In genomic region chr1:63343922-63344321, GRCh38 we compare ENCODE assay signal across 35 cellular contexts. TPM values are rescaled to one million over a fixed set of nuclear protein-coding genes. Genes with fewer than 3 reads are reported as not detected.
"Had no signal": no experiment of that assay in that cellular context is flagged by ENCODE, and none has a peak within 500 bp of the region (broad histone marks: within the 10 kb centered on the region; RNA-seq: fewer than 3 reads in every experiment).

No MANE protein-coding gene starts in this region.

- H3K27me3 ChIP-seq: colonic mucosa, ovary, thyroid gland, vagina had no signal

- H3K36me3 ChIP-seq: colonic mucosa, esophagus squamous epithelium, heart right ventricle, ovary, sigmoid colon, stomach, thyroid gland, vagina had no signal

- DNase-seq: colonic mucosa; effector CD8-positive, alpha-beta T cell; esophagus squamous epithelium; foreskin melanocyte; glutamatergic neuron; heart right ventricle; hippocampal formation; left ventricle myocardium superior; mesenchymal stem cell; midbrain; naive thymus-derived CD4-positive, alpha-beta T cell; occipital lobe; ovary; posterior cingulate gyrus; psoas muscle; right cardiac atrium; sigmoid colon; stimulated activated CD4-positive, alpha-beta T cell treated with anti-CD3 and anti-CD28 coated beads, Interleukin-2, amount 100 ng/mL, for 24 hours; stimulated activated CD4-positive, alpha-beta T cell treated with anti-CD3 and anti-CD28 coated beads, Interleukin-4, amount 100 ng/mL, for 24 hours; stimulated activated naive CD4-positive, alpha-beta T cell treated with Interleukin-2 at 50 U/mL for 16 hours; stomach; thyroid gland; trophoblast cell had no signal

- H3K4me1 Mint-ChIP-seq: nephron; stimulated activated effector memory CD8-positive, alpha-beta T cell treated with anti-CD3 and anti-CD28 coated beads, Interleukin-12 subunit alpha, Interleukin-12 subunit beta, amount 100 ng/mL, for 72 hours had no signal

- H3K9me3 Mint-ChIP-seq: dendritic cell treated with granulocyte-macrophage colony-stimulating factor and Interleukin-4, amounts not matched to agents 40 ng/mL and 50 ng/mL, for 4 days; nephron; stimulated activated effector memory CD8-positive, alpha-beta T cell treated with anti-CD3 and anti-CD28 coated beads, Interleukin-12 subunit alpha, Interleukin-12 subunit beta, amount 100 ng/mL, for 72 hours had no signal

- H3K4me1 ChIP-seq: colonic mucosa, esophagus squamous epithelium, heart right ventricle, psoas muscle, sigmoid colon, stomach, thyroid gland, vagina had no signal

- ATAC-seq: heart right ventricle; left ventricle myocardium superior; naive thymus-derived CD4-positive, alpha-beta T cell; psoas muscle; right cardiac atrium; stimulated activated effector memory CD8-positive, alpha-beta T cell treated with anti-CD3 and anti-CD28 coated beads, Interleukin-12 subunit alpha, Interleukin-12 subunit beta, amount 100 ng/mL, for 72 hours had no signal

- H3K27ac ChIP-seq: colonic mucosa, esophagus squamous epithelium, heart right ventricle, ovary, psoas muscle, sigmoid colon, stomach, thyroid gland, vagina had no signal

- H3K9me3 ChIP-seq: colonic mucosa, esophagus squamous epithelium, heart right ventricle, ovary, psoas muscle, stomach, thyroid gland, vagina had no signal

- H3K36me3 Mint-ChIP-seq: naive thymus-derived CD4-positive, alpha-beta T cell; stimulated activated effector memory CD8-positive, alpha-beta T cell treated with anti-CD3 and anti-CD28 coated beads, Interleukin-12 subunit alpha, Interleukin-12 subunit beta, amount 100 ng/mL, for 72 hours had no signal

- H3K4me3 Mint-ChIP-seq: dendritic cell treated with granulocyte-macrophage colony-stimulating factor and Interleukin-4, amounts not matched to agents 40 ng/mL and 50 ng/mL, for 4 days; naive thymus-derived CD4-positive, alpha-beta T cell; nephron; stimulated activated effector memory CD8-positive, alpha-beta T cell treated with anti-CD3 and anti-CD28 coated beads, Interleukin-12 subunit alpha, Interleukin-12 subunit beta, amount 100 ng/mL, for 72 hours had no signal

- H3K27ac Mint-ChIP-seq: dendritic cell treated with granulocyte-macrophage colony-stimulating factor and Interleukin-4, amounts not matched to agents 40 ng/mL and 50 ng/mL, for 4 days; naive thymus-derived CD4-positive, alpha-beta T cell; nephron; stimulated activated effector memory CD8-positive, alpha-beta T cell treated with anti-CD3 and anti-CD28 coated beads, Interleukin-12 subunit alpha, Interleukin-12 subunit beta, amount 100 ng/mL, for 72 hours had no signal

- H3K4me3 ChIP-seq: colonic mucosa, esophagus squamous epithelium, heart right ventricle, ovary, psoas muscle, sigmoid colon, stomach, thyroid gland, vagina had no signal

RNA-seq across cellular contexts. Expression of gene FOXD3, which starts 21.6 kb away (rescaled TPM):
- total RNA-seq: endothelial cell of umbilical vein; epithelial cell of proximal tubule; lung microvascular endothelial cell; naive thymus-derived CD4-positive, alpha-beta T cell; occipital lobe; renal cortical epithelial cell; subcutaneous adipose tissue; temporal lobe; ureter; vagina had no signal
- polyA plus RNA-seq: endothelial cell of umbilical vein; keratinocyte; naive thymus-derived CD4-positive, alpha-beta T cell had no signal
